22 cellular contexts compared by ENCODE assay signal in genomic region chr5:78019747-78020146, GRCh38.
"Had no signal": no experiment of that assay in that cellular context is flagged by ENCODE, and none has a peak within 500 bp of the region (broad histone marks: within the 10 kb centered on the region; RNA-seq: fewer than 3 reads in every experiment).

No MANE protein-coding gene starts in this region.

- H3K4me3 ChIP-seq: coronary artery, dorsolateral prefrontal cortex, esophagus muscularis mucosa, gastroesophageal sphincter, heart left ventricle, left lung, lower lobe of right lung, mucosa of descending colon had no signal

- ATAC-seq: foreskin keratinocyte; gastroesophageal sphincter; heart left ventricle; left lung; left ventricle myocardium superior; lower lobe of right lung; mucosa of descending colon; naive thymus-derived CD8-positive, alpha-beta T cell had no signal

- H3K4me1 ChIP-seq: esophagus muscularis mucosa, foreskin keratinocyte, heart left ventricle, left lung, lower lobe of right lung had no signal

- H3K27ac ChIP-seq: coronary artery, dorsolateral prefrontal cortex, esophagus muscularis mucosa, foreskin keratinocyte, gastroesophageal sphincter, heart left ventricle, left lung, lower lobe of right lung had no signal

- H3K27me3 ChIP-seq: dorsolateral prefrontal cortex, esophagus muscularis mucosa, foreskin keratinocyte, gastroesophageal sphincter, heart left ventricle, left lung had no signal

- DNase-seq: dermis blood vessel endothelial cell; dorsolateral prefrontal cortex; effector CD4-positive, alpha-beta T cell; effector memory CD4-positive, alpha-beta T cell; foreskin keratinocyte; heart left ventricle; hippocampal formation; islet precursor cell; kidney; kidney glomerular epithelial cell; left lung; left ventricle myocardium superior; lower lobe of right lung; mesenchymal stem cell; mucosa of descending colon; naive B cell; naive thymus-derived CD8-positive, alpha-beta T cell had no signal

- FAIRE-seq: colon, frontal cortex, kidney had no signal

- H3K9me3 ChIP-seq: esophagus muscularis mucosa, gastroesophageal sphincter, heart left ventricle, left lung, lower lobe of right lung, mucosa of descending colon had no signal
